1 cellular context compared by ENCODE assay signal in genomic region chr17:19366637-19366972, GRCh38.
TF ChIP-seq lines count a peak whose summit lies in the region.

No MANE protein-coding gene starts in this region.

TF ChIP-seq in GM23338, 12 proteins besides CTCF, POLR2A, EP300 and RAD21:
- TF ChIP-seq REST (IDR thresholded peaks at IDR 0.05; ENCODE audit: unreplicated experiment): no peak
- no peak for TF ChIP-seq JUNB (IDR thresholded peaks at IDR 0.05; ENCODE audit: unreplicated experiment)
- TF ChIP-seq EZH2 (IDR thresholded peaks at IDR 0.05; ENCODE audit: low read depth, unreplicated experiment): no peak
- TF ChIP-seq ZNF462 (CRISPR knock-in tag; IDR thresholded peaks at IDR 0.05): no peak
- no peak for TF ChIP-seq NANOG (IDR thresholded peaks at IDR 0.05; ENCODE audit: borderline replicate concordance)
- TF ChIP-seq STAT1 (IDR thresholded peaks at IDR 0.05; ENCODE audit: unreplicated experiment): no peak
- TF ChIP-seq ZNF114 (CRISPR knock-in tag; IDR thresholded peaks at IDR 0.05): no peak
- TF ChIP-seq ETS1 (IDR thresholded peaks at IDR 0.05): no peak
- no peak for TF ChIP-seq CREB1 (CRISPR knock-in tag; IDR thresholded peaks at IDR 0.05; ENCODE audit: low read depth)
- TF ChIP-seq ZNF331 (CRISPR knock-in tag; IDR thresholded peaks at IDR 0.05; ENCODE audit: low read depth): no peak
- TF ChIP-seq POLR2AphosphoS5 (IDR thresholded peaks at IDR 0.05; ENCODE audit: low read depth): no peak
- TF ChIP-seq EZH2phosphoT487 (IDR thresholded peaks at IDR 0.05; ENCODE audit: unreplicated experiment): no peak
TF ChIP-seq in GM23338: peak in this region for 0.
